In the genomic region with DNA sequence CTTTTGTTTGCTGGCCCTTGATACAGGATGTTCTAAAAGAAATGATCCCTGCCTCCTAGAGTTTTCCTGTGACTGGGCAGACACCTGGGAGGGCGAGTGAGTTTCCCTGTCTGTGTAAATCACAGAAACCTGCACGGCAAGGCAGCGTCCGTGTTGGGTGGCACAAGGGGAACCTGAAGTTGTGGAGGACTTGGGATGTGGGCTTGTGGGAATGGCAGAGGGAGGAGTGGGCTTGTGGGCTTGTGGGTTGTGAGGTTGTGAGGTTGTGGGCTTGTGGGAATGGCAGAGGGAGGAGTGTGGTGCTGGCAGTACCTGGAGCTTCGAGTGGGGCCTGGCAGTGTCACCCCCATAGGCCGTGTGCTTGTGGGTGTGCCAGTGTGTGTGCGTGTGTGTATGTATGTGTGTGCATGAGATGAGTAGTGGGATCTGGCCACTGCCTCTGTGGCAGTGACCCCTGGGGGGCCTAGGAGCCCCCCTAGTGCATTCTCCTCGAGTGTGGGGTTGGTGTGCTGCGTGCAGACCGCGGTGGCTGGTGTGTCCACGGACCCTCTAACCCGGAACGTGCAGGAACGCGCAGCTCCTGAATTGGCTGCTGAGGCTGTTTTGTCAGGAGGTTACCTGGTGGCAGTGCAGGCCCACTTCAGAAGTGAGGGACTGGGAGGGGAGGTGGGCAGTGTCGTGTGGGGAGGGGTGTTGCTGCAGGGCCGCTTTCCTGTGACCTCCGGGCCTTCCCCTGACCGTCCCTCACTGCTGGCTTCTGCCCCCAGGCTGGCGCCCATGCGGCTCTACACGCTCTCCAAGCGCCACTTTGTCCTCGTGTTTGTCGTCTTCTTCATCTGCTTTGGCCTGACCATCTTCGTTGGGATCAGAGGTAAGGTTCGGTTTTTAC, we compare ENCODE assay signal across 1 cellular context.
TF ChIP-seq lines count a peak whose summit lies in the region.

No MANE protein-coding gene starts in this region.

TF ChIP-seq in GM23338, 12 proteins besides CTCF, POLR2A, EP300 and RAD21:
- TF ChIP-seq, protein P1, sequence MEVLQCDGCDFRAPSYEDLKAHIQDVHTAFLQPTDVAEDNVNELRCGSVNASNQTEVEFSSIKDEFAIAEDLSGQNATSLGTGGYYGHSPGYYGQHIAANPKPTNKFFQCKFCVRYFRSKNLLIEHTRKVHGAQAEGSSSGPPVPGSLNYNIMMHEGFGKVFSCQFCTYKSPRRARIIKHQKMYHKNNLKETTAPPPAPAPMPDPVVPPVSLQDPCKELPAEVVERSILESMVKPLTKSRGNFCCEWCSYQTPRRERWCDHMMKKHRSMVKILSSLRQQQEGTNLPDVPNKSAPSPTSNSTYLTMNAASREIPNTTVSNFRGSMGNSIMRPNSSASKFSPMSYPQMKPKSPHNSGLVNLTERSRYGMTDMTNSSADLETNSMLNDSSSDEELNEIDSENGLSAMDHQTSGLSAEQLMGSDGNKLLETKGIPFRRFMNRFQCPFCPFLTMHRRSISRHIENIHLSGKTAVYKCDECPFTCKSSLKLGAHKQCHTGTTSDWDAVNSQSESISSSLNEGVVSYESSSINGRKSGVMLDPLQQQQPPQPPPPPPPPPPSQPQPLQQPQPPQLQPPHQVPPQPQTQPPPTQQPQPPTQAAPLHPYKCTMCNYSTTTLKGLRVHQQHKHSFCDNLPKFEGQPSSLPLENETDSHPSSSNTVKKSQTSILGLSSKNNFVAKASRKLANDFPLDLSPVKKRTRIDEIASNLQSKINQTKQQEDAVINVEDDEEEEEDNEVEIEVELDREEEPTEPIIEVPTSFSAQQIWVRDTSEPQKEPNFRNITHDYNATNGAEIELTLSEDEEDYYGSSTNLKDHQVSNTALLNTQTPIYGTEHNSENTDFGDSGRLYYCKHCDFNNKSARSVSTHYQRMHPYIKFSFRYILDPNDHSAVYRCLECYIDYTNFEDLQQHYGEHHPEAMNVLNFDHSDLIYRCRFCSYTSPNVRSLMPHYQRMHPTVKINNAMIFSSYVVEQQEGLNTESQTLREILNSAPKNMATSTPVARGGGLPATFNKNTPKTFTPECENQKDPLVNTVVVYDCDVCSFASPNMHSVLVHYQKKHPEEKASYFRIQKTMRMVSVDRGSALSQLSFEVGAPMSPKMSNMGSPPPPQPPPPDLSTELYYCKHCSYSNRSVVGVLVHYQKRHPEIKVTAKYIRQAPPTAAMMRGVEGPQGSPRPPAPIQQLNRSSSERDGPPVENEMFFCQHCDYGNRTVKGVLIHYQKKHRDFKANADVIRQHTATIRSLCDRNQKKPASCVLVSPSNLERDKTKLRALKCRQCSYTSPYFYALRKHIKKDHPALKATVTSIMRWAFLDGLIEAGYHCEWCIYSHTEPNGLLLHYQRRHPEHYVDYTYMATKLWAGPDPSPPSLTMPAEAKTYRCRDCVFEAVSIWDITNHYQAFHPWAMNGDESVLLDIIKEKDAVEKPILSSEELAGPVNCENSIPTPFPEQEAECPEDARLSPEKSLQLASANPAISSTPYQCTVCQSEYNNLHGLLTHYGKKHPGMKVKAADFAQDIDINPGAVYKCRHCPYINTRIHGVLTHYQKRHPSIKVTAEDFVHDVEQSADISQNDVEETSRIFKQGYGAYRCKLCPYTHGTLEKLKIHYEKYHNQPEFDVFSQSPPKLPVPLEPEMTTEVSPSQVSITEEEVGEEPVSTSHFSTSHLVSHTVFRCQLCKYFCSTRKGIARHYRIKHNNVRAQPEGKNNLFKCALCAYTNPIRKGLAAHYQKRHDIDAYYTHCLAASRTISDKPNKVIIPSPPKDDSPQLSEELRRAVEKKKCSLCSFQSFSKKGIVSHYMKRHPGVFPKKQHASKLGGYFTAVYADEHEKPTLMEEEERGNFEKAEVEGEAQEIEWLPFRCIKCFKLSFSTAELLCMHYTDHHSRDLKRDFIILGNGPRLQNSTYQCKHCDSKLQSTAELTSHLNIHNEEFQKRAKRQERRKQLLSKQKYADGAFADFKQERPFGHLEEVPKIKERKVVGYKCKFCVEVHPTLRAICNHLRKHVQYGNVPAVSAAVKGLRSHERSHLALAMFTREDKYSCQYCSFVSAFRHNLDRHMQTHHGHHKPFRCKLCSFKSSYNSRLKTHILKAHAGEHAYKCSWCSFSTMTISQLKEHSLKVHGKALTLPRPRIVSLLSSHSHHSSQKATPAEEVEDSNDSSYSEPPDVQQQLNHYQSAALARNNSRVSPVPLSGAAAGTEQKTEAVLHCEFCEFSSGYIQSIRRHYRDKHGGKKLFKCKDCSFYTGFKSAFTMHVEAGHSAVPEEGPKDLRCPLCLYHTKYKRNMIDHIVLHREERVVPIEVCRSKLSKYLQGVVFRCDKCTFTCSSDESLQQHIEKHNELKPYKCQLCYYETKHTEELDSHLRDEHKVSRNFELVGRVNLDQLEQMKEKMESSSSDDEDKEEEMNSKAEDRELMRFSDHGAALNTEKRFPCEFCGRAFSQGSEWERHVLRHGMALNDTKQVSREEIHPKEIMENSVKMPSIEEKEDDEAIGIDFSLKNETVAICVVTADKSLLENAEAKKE (CRISPR knock-in tag; IDR thresholded peaks at IDR 0.05), result no peak
- TF ChIP-seq NANOG (IDR thresholded peaks at IDR 0.05; ENCODE audit: borderline replicate concordance), result no peak
- TF ChIP-seq, protein P2, sequence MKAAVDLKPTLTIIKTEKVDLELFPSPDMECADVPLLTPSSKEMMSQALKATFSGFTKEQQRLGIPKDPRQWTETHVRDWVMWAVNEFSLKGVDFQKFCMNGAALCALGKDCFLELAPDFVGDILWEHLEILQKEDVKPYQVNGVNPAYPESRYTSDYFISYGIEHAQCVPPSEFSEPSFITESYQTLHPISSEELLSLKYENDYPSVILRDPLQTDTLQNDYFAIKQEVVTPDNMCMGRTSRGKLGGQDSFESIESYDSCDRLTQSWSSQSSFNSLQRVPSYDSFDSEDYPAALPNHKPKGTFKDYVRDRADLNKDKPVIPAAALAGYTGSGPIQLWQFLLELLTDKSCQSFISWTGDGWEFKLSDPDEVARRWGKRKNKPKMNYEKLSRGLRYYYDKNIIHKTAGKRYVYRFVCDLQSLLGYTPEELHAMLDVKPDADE (IDR thresholded peaks at IDR 0.05), result no peak
- TF ChIP-seq CREB1 (CRISPR knock-in tag; IDR thresholded peaks at IDR 0.05; ENCODE audit: low read depth), result no peak
